34 cellular contexts compared by ENCODE assay signal in the genomic region with DNA sequence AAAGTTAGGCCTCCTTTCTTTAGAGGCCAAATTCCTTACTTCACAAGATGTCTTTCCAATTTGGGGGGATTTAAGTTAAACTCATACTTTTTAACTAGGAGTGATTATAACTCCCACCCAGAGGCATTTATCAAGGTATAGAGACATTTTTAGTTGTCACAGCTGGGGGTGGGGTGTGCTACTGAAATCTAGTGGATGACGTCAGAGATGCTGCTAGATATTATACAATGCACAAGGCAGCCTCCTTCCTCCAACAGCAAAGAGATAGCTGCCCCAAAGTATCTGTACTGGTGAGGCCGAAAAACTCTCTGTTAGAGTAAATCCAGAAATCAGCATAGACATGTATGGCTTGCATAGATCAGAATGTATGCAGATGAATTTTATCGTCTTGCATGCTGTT.
"Had no signal": no experiment of that assay in that cellular context is flagged by ENCODE, and none has a peak within 500 bp of the region (broad histone marks: within the 10 kb centered on the region; RNA-seq: fewer than 3 reads in every experiment).

No MANE protein-coding gene starts in this region.

- H3K36me3 ChIP-seq: MG63 had no signal

- DNase-seq: Karpas-422, Kasumi-1, MG63, MM.1S, MV-4-11, NCI-H1048, NCI-H1092, NCI-H1092 treated with DMSO at 0.1 percent for 48 hours, NCI-H1105, NCI-H1105 treated with DMSO at 0.1 percent for 48 hours, NCI-H1417, NCI-H1417 treated with DMSO at 0.1 percent for 48 hours, NCI-H1436, NCI-H1436 treated with DMSO at 0.1 percent for 48 hours, NCI-H146, NCI-H1694, NCI-H1694 treated with DMSO at 0.1 percent for 48 hours, NCI-H187, NCI-H187 treated with DMSO at 0.1 percent for 48 hours, NCI-H1930, NCI-H2029, NCI-H2029 treated with DMSO at 0.1 percent for 48 hours, NCI-H2081, NCI-H2081 treated with DMSO at 0.1 percent for 48 hours, NCI-H2107, NCI-H2171, NCI-H2171 treated with DMSO at 0.1 percent for 48 hours, NCI-H2227 treated with DMSO at 0.1 percent for 48 hours, NCI-H226, NCI-H345, NCI-H446, NCI-H446 treated with DMSO at 0.1 percent for 48 hours, NCI-H510A, NCI-H510A treated with DMSO at 0.1 percent for 48 hours had no signal

- H3K4me3 ChIP-seq: MG63 had no signal

- H3K27me3 ChIP-seq: MG63 had no signal

- H3K9me3 ChIP-seq: MG63 had no signal
